1 cellular context compared by ENCODE assay signal in the genomic region with DNA sequence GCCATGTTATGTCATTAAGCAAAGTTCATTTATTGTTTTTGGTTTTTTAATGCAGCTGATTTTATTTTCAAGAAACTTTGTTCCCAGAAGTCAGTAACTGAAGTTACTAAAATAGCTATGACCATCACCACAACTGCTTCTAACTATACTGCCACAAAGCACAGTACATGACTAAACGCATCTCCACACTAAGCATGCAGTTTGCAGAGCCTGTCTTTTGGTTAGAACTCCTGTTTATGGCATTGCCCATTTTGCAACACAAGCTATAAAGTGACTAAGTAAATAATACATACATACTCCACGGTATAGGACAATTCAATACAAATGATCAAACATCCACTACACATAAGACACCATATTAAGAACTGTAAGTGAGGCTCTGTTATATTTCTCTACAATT.
TF ChIP-seq lines count a peak whose summit lies in the region.

No MANE protein-coding gene starts in this region.

TF ChIP-seq in SK-N-SH treated with all-trans-retinoic acid at 6 μM for 48 hours, 23 proteins besides CTCF, POLR2A, EP300 and RAD21 (continued from another document):
- TF ChIP-seq, protein P1, sequence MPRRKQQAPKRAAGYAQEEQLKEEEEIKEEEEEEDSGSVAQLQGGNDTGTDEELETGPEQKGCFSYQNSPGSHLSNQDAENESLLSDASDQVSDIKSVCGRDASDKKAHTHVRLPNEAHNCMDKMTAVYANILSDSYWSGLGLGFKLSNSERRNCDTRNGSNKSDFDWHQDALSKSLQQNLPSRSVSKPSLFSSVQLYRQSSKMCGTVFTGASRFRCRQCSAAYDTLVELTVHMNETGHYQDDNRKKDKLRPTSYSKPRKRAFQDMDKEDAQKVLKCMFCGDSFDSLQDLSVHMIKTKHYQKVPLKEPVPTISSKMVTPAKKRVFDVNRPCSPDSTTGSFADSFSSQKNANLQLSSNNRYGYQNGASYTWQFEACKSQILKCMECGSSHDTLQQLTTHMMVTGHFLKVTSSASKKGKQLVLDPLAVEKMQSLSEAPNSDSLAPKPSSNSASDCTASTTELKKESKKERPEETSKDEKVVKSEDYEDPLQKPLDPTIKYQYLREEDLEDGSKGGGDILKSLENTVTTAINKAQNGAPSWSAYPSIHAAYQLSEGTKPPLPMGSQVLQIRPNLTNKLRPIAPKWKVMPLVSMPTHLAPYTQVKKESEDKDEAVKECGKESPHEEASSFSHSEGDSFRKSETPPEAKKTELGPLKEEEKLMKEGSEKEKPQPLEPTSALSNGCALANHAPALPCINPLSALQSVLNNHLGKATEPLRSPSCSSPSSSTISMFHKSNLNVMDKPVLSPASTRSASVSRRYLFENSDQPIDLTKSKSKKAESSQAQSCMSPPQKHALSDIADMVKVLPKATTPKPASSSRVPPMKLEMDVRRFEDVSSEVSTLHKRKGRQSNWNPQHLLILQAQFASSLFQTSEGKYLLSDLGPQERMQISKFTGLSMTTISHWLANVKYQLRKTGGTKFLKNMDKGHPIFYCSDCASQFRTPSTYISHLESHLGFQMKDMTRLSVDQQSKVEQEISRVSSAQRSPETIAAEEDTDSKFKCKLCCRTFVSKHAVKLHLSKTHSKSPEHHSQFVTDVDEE (CRISPR knock-in tag; IDR thresholded peaks at IDR 0.05): no peak
- no peak for TF ChIP-seq ESRRG (CRISPR knock-in tag; IDR thresholded peaks at IDR 0.05)
- no peak for TF ChIP-seq TOX (CRISPR knock-in tag; IDR thresholded peaks at IDR 0.05; ENCODE audit: borderline replicate concordance)
